ENCODE assay signal across 1 cellular context in the genomic region with DNA sequence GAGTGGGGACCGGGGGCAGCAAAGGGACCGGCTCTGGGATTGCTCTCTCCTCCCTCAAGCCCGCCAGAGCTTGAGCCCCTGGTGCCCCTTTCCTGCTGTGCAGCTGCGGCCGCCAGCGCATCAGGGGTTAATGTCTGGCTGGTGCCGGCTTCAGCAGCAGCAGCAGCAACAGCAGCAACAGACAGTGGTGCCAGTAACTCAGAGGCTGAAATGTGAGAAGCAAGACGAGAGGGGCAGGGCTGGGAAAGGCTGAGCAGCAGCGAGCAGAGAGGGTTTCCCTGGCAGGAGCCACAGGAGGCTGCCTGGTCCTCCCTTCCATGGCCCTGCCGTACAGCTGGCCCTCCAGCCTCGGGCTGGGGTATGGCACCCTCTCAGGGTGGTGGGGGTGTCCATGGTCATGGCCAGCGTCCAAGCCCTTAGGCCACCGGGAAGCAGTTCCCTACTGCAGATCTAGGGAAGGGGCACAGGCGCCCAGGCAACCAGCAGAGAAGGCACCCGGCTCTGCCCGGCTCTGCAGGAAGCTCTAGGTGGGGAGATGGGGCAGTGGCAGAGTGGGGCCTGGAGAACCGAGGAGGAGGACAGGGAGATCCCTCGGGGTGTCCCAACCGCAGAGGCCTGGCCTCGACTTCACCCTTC.
A peak's percentile ranks its signal among the peaks of the same experiment; 100 is the strongest.
TF ChIP-seq lines count a peak whose summit lies in the region.

No MANE protein-coding gene starts in this region.

TF ChIP-seq in HepG2, 621 proteins besides CTCF, POLR2A, EP300 and RAD21 (continued from another document and continues in another):
- TF ChIP-seq, protein P1, sequence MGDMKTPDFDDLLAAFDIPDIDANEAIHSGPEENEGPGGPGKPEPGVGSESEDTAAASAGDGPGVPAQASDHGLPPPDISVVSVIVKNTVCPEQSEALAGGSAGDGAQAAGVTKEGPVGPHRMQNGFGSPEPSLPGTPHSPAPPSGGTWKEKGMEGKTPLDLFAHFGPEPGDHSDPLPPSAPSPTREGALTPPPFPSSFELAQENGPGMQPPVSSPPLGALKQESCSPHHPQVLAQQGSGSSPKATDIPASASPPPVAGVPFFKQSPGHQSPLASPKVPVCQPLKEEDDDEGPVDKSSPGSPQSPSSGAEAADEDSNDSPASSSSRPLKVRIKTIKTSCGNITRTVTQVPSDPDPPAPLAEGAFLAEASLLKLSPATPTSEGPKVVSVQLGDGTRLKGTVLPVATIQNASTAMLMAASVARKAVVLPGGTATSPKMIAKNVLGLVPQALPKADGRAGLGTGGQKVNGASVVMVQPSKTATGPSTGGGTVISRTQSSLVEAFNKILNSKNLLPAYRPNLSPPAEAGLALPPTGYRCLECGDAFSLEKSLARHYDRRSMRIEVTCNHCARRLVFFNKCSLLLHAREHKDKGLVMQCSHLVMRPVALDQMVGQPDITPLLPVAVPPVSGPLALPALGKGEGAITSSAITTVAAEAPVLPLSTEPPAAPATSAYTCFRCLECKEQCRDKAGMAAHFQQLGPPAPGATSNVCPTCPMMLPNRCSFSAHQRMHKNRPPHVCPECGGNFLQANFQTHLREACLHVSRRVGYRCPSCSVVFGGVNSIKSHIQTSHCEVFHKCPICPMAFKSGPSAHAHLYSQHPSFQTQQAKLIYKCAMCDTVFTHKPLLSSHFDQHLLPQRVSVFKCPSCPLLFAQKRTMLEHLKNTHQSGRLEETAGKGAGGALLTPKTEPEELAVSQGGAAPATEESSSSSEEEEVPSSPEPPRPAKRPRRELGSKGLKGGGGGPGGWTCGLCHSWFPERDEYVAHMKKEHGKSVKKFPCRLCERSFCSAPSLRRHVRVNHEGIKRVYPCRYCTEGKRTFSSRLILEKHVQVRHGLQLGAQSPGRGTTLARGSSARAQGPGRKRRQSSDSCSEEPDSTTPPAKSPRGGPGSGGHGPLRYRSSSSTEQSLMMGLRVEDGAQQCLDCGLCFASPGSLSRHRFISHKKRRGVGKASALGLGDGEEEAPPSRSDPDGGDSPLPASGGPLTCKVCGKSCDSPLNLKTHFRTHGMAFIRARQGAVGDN (CRISPR knock-in tag; IDR thresholded peaks at IDR 0.05), result peak; percentile 59
- no peak for TF ChIP-seq PHF21A (CRISPR knock-in tag; IDR thresholded peaks at IDR 0.05)
- no peak for TF ChIP-seq ZNF264 (CRISPR knock-in tag; IDR thresholded peaks at IDR 0.05)
- TF ChIP-seq CBX5 (CRISPR knock-in tag; IDR thresholded peaks at IDR 0.05; ENCODE audit: borderline replicate concordance), result 0 out of 2 replicates have a peak, but pooled peaks have one; percentile 18
- TF ChIP-seq, protein P2, sequence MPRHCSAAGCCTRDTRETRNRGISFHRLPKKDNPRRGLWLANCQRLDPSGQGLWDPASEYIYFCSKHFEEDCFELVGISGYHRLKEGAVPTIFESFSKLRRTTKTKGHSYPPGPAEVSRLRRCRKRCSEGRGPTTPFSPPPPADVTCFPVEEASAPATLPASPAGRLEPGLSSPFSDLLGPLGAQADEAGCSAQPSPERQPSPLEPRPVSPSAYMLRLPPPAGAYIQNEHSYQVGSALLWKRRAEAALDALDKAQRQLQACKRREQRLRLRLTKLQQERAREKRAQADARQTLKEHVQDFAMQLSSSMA (CRISPR knock-in tag; IDR thresholded peaks at IDR 0.05), result 0 out of 2 replicates have a peak, but pooled peaks have one; percentile 21
- no peak for TF ChIP-seq PRMT3 (CRISPR knock-in tag; IDR thresholded peaks at IDR 0.05; ENCODE audit: borderline replicate concordance, low read depth)
- no peak for TF ChIP-seq HMG20A (CRISPR knock-in tag; IDR thresholded peaks at IDR 0.05; ENCODE audit: borderline replicate concordance)
- no peak for TF ChIP-seq SP1 (IDR thresholded peaks at IDR 0.05)
- no peak for TF ChIP-seq SP1 (CRISPR knock-in tag; IDR thresholded peaks at IDR 0.05)
- TF ChIP-seq HOXA3 (CRISPR knock-in tag; IDR thresholded peaks at IDR 0.05), result 0 out of 2 replicates have a peak, but pooled peaks have one; percentile 12
- TF ChIP-seq FOXC1 (CRISPR knock-in tag; IDR thresholded peaks at IDR 0.05; ENCODE audit: borderline replicate concordance), result no peak
- TF ChIP-seq KDM6A (CRISPR knock-in tag; IDR thresholded peaks at IDR 0.05; ENCODE audit: low read depth), result no peak
- TF ChIP-seq ZNF17 (CRISPR knock-in tag; IDR thresholded peaks at IDR 0.05), result no peak
- TF ChIP-seq NFE2L1 (CRISPR knock-in tag; IDR thresholded peaks at IDR 0.05; ENCODE audit: borderline replicate concordance), result no peak
- TF ChIP-seq SKI (IDR thresholded peaks at IDR 0.05; ENCODE audit: partially characterized antibody), result peak; percentile 86
- TF ChIP-seq, protein P3, sequence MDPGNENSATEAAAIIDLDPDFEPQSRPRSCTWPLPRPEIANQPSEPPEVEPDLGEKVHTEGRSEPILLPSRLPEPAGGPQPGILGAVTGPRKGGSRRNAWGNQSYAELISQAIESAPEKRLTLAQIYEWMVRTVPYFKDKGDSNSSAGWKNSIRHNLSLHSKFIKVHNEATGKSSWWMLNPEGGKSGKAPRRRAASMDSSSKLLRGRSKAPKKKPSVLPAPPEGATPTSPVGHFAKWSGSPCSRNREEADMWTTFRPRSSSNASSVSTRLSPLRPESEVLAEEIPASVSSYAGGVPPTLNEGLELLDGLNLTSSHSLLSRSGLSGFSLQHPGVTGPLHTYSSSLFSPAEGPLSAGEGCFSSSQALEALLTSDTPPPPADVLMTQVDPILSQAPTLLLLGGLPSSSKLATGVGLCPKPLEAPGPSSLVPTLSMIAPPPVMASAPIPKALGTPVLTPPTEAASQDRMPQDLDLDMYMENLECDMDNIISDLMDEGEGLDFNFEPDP (CRISPR knock-in tag; conservative IDR thresholded peaks at IDR 0.05), result no peak
- TF ChIP-seq NFYC (CRISPR knock-in tag; IDR thresholded peaks at IDR 0.05), result no peak
- TF ChIP-seq FOSL2 (CRISPR knock-in tag; IDR thresholded peaks at IDR 0.05), result peak; percentile 40
- no peak for TF ChIP-seq ELF1 (CRISPR knock-in tag; IDR thresholded peaks at IDR 0.05)
- TF ChIP-seq GLI4 (CRISPR knock-in tag; IDR thresholded peaks at IDR 0.05; ENCODE audit: borderline replicate concordance), result no peak
- TF ChIP-seq ZMAT3 (CRISPR knock-in tag; conservative IDR thresholded peaks at IDR 0.05), result 0 out of 2 replicates have a peak, but pooled peaks have one; percentile 32
- TF ChIP-seq, protein P4, sequence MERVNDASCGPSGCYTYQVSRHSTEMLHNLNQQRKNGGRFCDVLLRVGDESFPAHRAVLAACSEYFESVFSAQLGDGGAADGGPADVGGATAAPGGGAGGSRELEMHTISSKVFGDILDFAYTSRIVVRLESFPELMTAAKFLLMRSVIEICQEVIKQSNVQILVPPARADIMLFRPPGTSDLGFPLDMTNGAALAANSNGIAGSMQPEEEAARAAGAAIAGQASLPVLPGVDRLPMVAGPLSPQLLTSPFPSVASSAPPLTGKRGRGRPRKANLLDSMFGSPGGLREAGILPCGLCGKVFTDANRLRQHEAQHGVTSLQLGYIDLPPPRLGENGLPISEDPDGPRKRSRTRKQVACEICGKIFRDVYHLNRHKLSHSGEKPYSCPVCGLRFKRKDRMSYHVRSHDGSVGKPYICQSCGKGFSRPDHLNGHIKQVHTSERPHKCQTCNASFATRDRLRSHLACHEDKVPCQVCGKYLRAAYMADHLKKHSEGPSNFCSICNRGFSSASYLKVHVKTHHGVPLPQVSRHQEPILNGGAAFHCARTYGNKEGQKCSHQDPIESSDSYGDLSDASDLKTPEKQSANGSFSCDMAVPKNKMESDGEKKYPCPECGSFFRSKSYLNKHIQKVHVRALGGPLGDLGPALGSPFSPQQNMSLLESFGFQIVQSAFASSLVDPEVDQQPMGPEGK (CRISPR knock-in tag; IDR thresholded peaks at IDR 0.05), result peak; percentile 34; the same call in 1 of the 2 replicates
- no peak for TF ChIP-seq AGO2 (optimal IDR thresholded peaks at IDR 0.05; ENCODE audit: low read depth, low read length)
- peak; percentile 47 for TF ChIP-seq SAP130 (CRISPR knock-in tag; IDR thresholded peaks at IDR 0.05; ENCODE audit: low read depth)
- no peak for TF ChIP-seq RFXAP (CRISPR knock-in tag; IDR thresholded peaks at IDR 0.05; ENCODE audit: borderline replicate concordance)
- TF ChIP-seq, protein P5, sequence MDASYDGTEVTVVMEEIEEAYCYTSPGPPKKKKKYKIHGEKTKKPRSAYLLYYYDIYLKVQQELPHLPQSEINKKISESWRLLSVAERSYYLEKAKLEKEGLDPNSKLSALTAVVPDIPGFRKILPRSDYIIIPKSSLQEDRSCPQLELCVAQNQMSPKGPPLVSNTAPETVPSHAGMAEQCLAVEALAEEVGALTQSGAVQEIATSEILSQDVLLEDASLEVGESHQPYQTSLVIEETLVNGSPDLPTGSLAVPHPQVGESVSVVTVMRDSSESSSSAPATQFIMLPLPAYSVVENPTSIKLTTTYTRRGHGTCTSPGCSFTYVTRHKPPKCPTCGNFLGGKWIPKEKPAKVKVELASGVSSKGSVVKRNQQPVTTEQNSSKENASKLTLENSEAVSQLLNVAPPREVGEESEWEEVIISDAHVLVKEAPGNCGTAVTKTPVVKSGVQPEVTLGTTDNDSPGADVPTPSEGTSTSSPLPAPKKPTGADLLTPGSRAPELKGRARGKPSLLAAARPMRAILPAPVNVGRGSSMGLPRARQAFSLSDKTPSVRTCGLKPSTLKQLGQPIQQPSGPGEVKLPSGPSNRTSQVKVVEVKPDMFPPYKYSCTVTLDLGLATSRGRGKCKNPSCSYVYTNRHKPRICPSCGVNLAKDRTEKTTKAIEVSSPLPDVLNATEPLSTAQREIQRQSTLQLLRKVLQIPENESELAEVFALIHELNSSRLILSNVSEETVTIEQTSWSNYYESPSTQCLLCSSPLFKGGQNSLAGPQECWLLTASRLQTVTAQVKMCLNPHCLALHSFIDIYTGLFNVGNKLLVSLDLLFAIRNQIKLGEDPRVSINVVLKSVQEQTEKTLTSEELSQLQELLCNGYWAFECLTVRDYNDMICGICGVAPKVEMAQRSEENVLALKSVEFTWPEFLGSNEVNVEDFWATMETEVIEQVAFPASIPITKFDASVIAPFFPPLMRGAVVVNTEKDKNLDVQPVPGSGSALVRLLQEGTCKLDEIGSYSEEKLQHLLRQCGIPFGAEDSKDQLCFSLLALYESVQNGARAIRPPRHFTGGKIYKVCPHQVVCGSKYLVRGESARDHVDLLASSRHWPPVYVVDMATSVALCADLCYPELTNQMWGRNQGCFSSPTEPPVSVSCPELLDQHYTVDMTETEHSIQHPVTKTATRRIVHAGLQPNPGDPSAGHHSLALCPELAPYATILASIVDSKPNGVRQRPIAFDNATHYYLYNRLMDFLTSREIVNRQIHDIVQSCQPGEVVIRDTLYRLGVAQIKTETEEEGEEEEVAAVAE (CRISPR knock-in tag; IDR thresholded peaks at IDR 0.05; ENCODE audit: borderline replicate concordance), result no peak
- TF ChIP-seq RELA (CRISPR knock-in tag; IDR thresholded peaks at IDR 0.05), result no peak
- 0 out of 2 replicates have a peak, but pooled peaks have one; percentile 59 for TF ChIP-seq ZFP1 (CRISPR knock-in tag; IDR thresholded peaks at IDR 0.05)
- 0 out of 2 replicates have a peak, but pooled peaks have one; percentile 14 for TF ChIP-seq KDM2A (CRISPR knock-in tag; IDR thresholded peaks at IDR 0.05; ENCODE audit: borderline replicate concordance, low read depth)
- TF ChIP-seq, protein P6, sequence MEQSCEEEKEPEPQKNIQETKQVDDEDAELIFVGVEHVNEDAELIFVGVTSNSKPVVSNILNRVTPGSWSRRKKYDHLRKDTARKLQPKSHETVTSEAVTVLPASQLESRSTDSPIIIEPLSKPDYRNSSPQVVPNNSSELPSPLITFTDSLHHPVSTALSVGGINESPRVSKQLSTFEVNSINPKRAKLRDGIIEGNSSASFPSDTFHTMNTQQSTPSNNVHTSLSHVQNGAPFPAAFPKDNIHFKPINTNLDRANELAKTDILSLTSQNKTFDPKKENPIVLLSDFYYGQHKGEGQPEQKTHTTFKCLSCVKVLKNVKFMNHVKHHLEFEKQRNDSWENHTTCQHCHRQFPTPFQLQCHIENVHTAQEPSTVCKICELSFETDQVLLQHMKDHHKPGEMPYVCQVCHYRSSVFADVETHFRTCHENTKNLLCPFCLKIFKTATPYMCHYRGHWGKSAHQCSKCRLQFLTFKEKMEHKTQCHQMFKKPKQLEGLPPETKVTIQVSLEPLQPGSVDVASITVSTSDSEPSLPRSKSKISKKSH (CRISPR knock-in tag; IDR thresholded peaks at IDR 0.05; ENCODE audit: borderline replicate concordance), result 0 out of 2 replicates have a peak, but pooled peaks have one; percentile 21
- TF ChIP-seq, protein P7, sequence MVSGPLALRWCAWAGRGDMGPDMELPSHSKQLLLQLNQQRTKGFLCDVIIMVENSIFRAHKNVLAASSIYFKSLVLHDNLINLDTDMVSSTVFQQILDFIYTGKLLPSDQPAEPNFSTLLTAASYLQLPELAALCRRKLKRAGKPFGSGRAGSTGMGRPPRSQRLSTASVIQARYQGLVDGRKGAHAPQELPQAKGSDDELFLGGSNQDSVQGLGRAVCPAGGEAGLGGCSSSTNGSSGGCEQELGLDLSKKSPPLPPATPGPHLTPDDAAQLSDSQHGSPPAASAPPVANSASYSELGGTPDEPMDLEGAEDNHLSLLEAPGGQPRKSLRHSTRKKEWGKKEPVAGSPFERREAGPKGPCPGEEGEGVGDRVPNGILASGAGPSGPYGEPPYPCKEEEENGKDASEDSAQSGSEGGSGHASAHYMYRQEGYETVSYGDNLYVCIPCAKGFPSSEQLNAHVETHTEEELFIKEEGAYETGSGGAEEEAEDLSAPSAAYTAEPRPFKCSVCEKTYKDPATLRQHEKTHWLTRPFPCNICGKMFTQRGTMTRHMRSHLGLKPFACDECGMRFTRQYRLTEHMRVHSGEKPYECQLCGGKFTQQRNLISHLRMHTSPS (CRISPR knock-in tag; IDR thresholded peaks at IDR 0.05; ENCODE audit: low read depth), result peak; percentile 44; the same call in 1 of the 2 replicates
- TF ChIP-seq, protein P8, sequence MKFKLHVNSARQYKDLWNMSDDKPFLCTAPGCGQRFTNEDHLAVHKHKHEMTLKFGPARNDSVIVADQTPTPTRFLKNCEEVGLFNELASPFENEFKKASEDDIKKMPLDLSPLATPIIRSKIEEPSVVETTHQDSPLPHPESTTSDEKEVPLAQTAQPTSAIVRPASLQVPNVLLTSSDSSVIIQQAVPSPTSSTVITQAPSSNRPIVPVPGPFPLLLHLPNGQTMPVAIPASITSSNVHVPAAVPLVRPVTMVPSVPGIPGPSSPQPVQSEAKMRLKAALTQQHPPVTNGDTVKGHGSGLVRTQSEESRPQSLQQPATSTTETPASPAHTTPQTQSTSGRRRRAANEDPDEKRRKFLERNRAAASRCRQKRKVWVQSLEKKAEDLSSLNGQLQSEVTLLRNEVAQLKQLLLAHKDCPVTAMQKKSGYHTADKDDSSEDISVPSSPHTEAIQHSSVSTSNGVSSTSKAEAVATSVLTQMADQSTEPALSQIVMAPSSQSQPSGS (CRISPR knock-in tag; IDR thresholded peaks at IDR 0.05), result no peak
- TF ChIP-seq NFKB2 (CRISPR knock-in tag; IDR thresholded peaks at IDR 0.05; ENCODE audit: borderline replicate concordance), result peak; percentile 76; the same call in 1 of the 2 replicates
- no peak for TF ChIP-seq CBFB (CRISPR knock-in tag; IDR thresholded peaks at IDR 0.05)
- TF ChIP-seq, protein P9, sequence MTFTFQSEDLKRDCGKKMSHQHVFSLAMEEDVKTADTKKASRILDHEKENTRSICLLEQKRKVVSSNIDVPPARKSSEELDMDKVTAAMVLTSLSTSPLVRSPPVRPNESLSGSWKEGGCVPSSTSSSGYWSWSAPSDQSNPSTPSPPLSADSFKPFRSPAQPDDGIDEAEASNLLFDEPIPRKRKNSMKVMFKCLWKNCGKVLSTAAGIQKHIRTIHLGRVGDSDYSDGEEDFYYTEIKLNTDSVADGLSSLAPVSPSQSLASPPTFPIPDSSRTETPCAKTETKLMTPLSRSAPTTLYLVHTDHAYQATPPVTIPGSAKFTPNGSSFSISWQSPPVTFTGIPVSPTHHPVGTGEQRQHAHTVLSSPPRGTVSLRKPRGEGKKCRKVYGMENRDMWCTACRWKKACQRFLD (CRISPR knock-in tag; IDR thresholded peaks at IDR 0.05; ENCODE audit: borderline replicate concordance), result no peak
- TF ChIP-seq, protein P10, sequence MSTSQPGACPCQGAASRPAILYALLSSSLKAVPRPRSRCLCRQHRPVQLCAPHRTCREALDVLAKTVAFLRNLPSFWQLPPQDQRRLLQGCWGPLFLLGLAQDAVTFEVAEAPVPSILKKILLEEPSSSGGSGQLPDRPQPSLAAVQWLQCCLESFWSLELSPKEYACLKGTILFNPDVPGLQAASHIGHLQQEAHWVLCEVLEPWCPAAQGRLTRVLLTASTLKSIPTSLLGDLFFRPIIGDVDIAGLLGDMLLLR (CRISPR knock-in tag; IDR thresholded peaks at IDR 0.05), result 0 out of 2 replicates have a peak, but pooled peaks have one; percentile 47
